12 cellular contexts compared by ENCODE assay signal in the genomic region with DNA sequence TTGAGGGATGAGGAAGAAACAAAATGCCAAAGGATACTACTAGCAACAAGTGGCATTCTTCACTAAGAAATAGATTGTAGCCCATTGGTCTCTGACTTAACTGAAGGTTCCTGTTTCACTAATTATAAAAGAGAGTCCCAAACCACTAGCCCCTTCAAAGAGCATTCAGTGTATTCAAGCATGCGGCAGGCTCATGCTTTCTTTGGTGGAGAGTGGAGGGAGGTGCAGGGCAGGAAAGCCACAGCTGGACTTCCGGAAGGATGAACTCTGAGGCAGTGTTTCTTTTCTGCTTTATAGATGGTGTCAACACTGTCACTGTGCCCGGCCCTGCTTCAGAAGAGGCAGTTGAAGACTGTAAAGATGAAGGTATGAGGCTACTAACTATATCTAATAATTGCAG.
DNase-seq lines count a peak whose midpoint lies in the region; ATAC-seq and TF ChIP-seq lines count a peak whose summit lies in the region.
"Had no signal": no experiment of that assay in that cellular context is flagged by ENCODE, and none has a peak within 500 bp of the region (broad histone marks: within the 10 kb centered on the region; RNA-seq: fewer than 3 reads in every experiment).

No MANE protein-coding gene starts in this region.

- no peaks in the 10 kb centered on the region for H3K4me1 Mint-ChIP-seq in T-helper 17 cell
- H3K4me1 Mint-ChIP-seq in immature natural killer cell: no peaks in the 10 kb centered on the region

- no peaks in the 10 kb centered on the region for H3K36me3 Mint-ChIP-seq in T-helper 17 cell (ENCODE audit: low read depth)
- no peaks in the 10 kb centered on the region for H3K36me3 Mint-ChIP-seq in activated naive CD4-positive, alpha-beta T cell treated with anti-CD3 and anti-CD28 coated beads, Interleukin-2, amount 50 U/mL, for 72 hours
- H3K36me3 Mint-ChIP-seq in immature natural killer cell: no peaks in the 10 kb centered on the region

- ATAC-seq in GM19463 (IDR thresholded peaks at IDR 0.05; ENCODE audit: unreplicated experiment) (peak; percentile 93), HG02973 (IDR thresholded peaks at IDR 0.05; ENCODE audit: unreplicated experiment) (peak; percentile 81), T-helper 17 cell (peak; percentile 25)
- no peak for ATAC-seq in activated naive CD4-positive, alpha-beta T cell treated with anti-CD3 and anti-CD28 coated beads, Interleukin-2, amount 50 U/mL, for 72 hours
- ATAC-seq: left cardiac atrium had no signal

- H3K9me3 Mint-ChIP-seq in activated naive CD4-positive, alpha-beta T cell treated with anti-CD3 and anti-CD28 coated beads, Interleukin-2, amount 50 U/mL, for 72 hours: peaks cover 12 to 15% of the 10 kb centered on the region in 2 donors
- H3K9me3 Mint-ChIP-seq in immature natural killer cell: peaks cover 0 to 11% (median 0%) of the 10 kb centered on the region in 6 donors

- H3K27ac Mint-ChIP-seq in T-helper 17 cell: no peak overlapping the region
- no peak overlapping the region for H3K27ac Mint-ChIP-seq in activated naive CD4-positive, alpha-beta T cell treated with anti-CD3 and anti-CD28 coated beads, Interleukin-2, amount 50 U/mL, for 72 hours
- H3K27ac Mint-ChIP-seq in immature natural killer cell: no peak overlapping the region

- H3K27me3 Mint-ChIP-seq in T-helper 17 cell (no peaks in the 10 kb centered on the region), immature natural killer cell (ENCODE audit: low read depth in 3 of 3) (no peaks in the 10 kb centered on the region)

- no peak overlapping the region for H3K4me3 Mint-ChIP-seq in T-helper 17 cell
- H3K4me3 Mint-ChIP-seq in immature natural killer cell: no peak overlapping the region

- no peak for TF ChIP-seq CTCF in GM12865 (IDR thresholded peaks at IDR 0.05; ENCODE audit: insufficient read depth, low read depth, low read length, missing control alignments)

- no peaks in the 10 kb centered on the region for H3K9me3 ChIP-seq in T-helper 17 cell (ENCODE audit: control insufficient read depth, low read length, poor library complexity, severe bottlenecking)

- DNase-seq in GM12865 (ENCODE audit: low read depth) (peak; percentile 45), T-helper 17 cell (no peak), HK-2 (ENCODE audit: unreplicated experiment) (no peak), immature natural killer cell (no peak), NCI-H2171 treated with DMSO at 0.1 percent for 48 hours (lab: John Stamatoyannopoulos, UW) (no peak)
- DNase-seq in activated naive CD4-positive, alpha-beta T cell treated with anti-CD3 and anti-CD28 coated beads, Interleukin-2, amount 50 U/mL, for 72 hours (ENCODE audit: low spot score in 2 of 2): no peak
- DNase-seq: GDM1, left cardiac atrium, NCI-H187 treated with DMSO at 0.1 percent for 48 hours, RPMI8226 had no signal

- H3K4me3 ChIP-seq in GM12865 (ENCODE audit: low read depth, low read length): no peak overlapping the region

Comparison
In these comparisons a context has a peak if more than half of its experiments do, and no peak if none do; other contexts are left out.
1. ATAC-seq: peak in GM19463 (single experiment), HG02973 (single experiment) and T-helper 17 cell (single experiment); none in activated naive CD4-positive, alpha-beta T cell treated with anti-CD3 and anti-CD28 coated beads, Interleukin-2, amount 50 U/mL, for 72 hours (0 of 2).